ENCODE assay signal across 9 cellular contexts in genomic region chr15:43168192-43169107, GRCh38. TPM values are rescaled to one million over a fixed set of nuclear protein-coding genes. Genes with fewer than 3 reads are reported as not detected.
DNase-seq lines count a peak whose midpoint lies in the region; ATAC-seq and TF ChIP-seq lines count a peak whose summit lies in the region.
"Had no signal": no experiment of that assay in that cellular context is flagged by ENCODE, and none has a peak within 500 bp of the region (broad histone marks: within the 10 kb centered on the region; RNA-seq: fewer than 3 reads in every experiment).

No MANE protein-coding gene starts in this region.

- no peaks in the 10 kb centered on the region for H3K4me1 Mint-ChIP-seq in neural crest cell

- H3K27me3 Mint-ChIP-seq in neural crest cell (ENCODE audit: low read depth): no peaks in the 10 kb centered on the region

- peak overlapping the region; percentile 50 for H3K27ac Mint-ChIP-seq in neural crest cell (ENCODE audit: unreplicated experiment)

- peaks cover 33% of the 10 kb centered on the region for H3K36me3 Mint-ChIP-seq in neural crest cell (ENCODE audit: low read depth)

- no peak overlapping the region for H3K4me3 Mint-ChIP-seq in neural crest cell

- DNase-seq in ELF-1 (ENCODE audit: low read depth, low spot score): peak; percentile 8
- peak; percentile 14 for DNase-seq in RPMI8226
- DNase-seq in epithelial cell of proximal tubule (ENCODE audit: low read depth): peak; percentile 66
- no peak for DNase-seq in neural crest cell (ENCODE audit: low read depth, low spot score)
- DNase-seq in DMS114 treated with DMSO at 0.1 percent for 48 hours (lab: John Stamatoyannopoulos, UW; ENCODE audit: unreplicated experiment): no peak
- no peak for DNase-seq in KBM-7
- DNase-seq in NCI-H2227 treated with DMSO at 0.1 percent for 48 hours (lab: John Stamatoyannopoulos, UW): no peak
- DNase-seq: activated CD4-positive, alpha-beta T cell treated with anti-CD3 and anti-CD28 coated beads, Interleukin-2, amount 50 U/mL, for 48 hours had no signal

- ATAC-seq in GM21526 (IDR thresholded peaks at IDR 0.05; ENCODE audit: low FRiP score, unreplicated experiment): no peak

- peaks cover 9% of the 10 kb centered on the region for H3K9me3 Mint-ChIP-seq in neural crest cell

- in situ Hi-C loops in KBM-7 (cut with MboI; ENCODE audit: low pct_unique_long_range_greater_than_20kb, low sequenced_read_pairs): no loop called here

- H3K4me3 ChIP-seq in epithelial cell of proximal tubule (ENCODE audit: low read depth, low read length): no peak overlapping the region

- peak; percentile 8 for TF ChIP-seq CTCF in epithelial cell of proximal tubule (conservative IDR thresholded peaks at IDR 0.05; ENCODE audit: low read depth, low read length)
- no peak for TF ChIP-seq CTCF in neural crest cell (conservative IDR thresholded peaks at IDR 0.05)

RNA-seq across cellular contexts. Expression of gene CCNDBP1, which starts 16.8 kb away (rescaled TPM):
- total RNA-seq in epithelial cell of proximal tubule (39.8 and 54.5 TPM in 2 replicates), neural crest cell (29.5 and 31.4 TPM in 2 replicates)

RNA-seq across cellular contexts. Expression of gene TMEM62, which starts 35.1 kb away (rescaled TPM):
- total RNA-seq in epithelial cell of proximal tubule: 21.8 and 22.6 TPM in 2 replicates
- 15.3 and 15.8 TPM in 2 replicates for total RNA-seq in neural crest cell

RNA-seq across cellular contexts. Expression of gene EPB42, which starts 52.4 kb away (rescaled TPM):
- not detected in 2 replicates for total RNA-seq in epithelial cell of proximal tubule
- not detected in 2 replicates for total RNA-seq in neural crest cell

Comparison
In these comparisons a context has a peak if more than half of its experiments do, and no peak if none do; other contexts are left out.
1. DNase-seq: peak in ELF-1 (single experiment), RPMI8226 (single experiment) and epithelial cell of proximal tubule (single experiment); none in neural crest cell (single experiment), DMS114 treated with DMSO at 0.1 percent for 48 hours (single experiment), KBM-7 (single experiment) and NCI-H2227 treated with DMSO at 0.1 percent for 48 hours (single experiment).